Comparison of ENCODE assay signal across 1 cellular context in the genomic region with DNA sequence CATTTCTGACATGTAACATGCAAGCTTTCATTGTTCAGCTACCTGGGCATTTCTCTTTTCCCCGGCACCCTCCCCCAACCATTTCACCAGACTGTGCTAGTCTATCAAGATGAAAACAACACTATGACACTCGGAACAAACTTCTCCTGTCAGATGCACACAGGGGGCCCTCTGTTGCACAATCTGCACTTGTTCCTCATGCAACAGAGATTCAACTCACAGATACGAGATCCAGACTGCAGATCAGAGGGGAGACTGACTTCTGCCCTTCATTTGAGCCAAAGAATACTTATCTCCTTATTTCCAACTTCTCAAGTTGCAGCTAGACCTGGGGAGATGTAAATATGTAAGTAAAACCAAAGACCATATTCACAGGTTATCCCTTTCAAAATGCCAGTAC.
TF ChIP-seq lines count a peak whose summit lies in the region.

No MANE protein-coding gene starts in this region.

TF ChIP-seq in HepG2, 621 proteins besides CTCF, POLR2A, EP300 and RAD21 (continued from another document and continues in another):
- TF ChIP-seq MTF2 (CRISPR knock-in tag; IDR thresholded peaks at IDR 0.05; ENCODE audit: borderline replicate concordance): no peak
- no peak for TF ChIP-seq KMT2B (CRISPR knock-in tag; IDR thresholded peaks at IDR 0.05)
- peak; percentile 44; the same call in 1 of the 2 replicates for TF ChIP-seq ETV5 (CRISPR knock-in tag; IDR thresholded peaks at IDR 0.05; ENCODE audit: borderline replicate concordance)
- TF ChIP-seq, protein P1, sequence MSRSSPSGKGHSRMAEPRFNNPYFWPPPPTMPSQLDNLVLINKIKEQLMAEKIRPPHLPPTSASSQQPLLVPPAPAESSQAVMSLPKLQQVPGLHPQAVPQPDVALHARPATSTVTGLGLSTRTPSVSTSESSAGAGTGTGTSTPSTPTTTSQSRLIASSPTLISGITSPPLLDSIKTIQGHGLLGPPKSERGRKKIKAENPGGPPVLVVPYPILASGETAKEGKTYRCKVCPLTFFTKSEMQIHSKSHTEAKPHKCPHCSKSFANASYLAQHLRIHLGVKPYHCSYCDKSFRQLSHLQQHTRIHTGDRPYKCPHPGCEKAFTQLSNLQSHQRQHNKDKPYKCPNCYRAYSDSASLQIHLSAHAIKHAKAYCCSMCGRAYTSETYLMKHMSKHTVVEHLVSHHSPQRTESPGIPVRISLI (CRISPR knock-in tag; IDR thresholded peaks at IDR 0.05; ENCODE audit: borderline replicate concordance): no peak
- TF ChIP-seq, protein P2, sequence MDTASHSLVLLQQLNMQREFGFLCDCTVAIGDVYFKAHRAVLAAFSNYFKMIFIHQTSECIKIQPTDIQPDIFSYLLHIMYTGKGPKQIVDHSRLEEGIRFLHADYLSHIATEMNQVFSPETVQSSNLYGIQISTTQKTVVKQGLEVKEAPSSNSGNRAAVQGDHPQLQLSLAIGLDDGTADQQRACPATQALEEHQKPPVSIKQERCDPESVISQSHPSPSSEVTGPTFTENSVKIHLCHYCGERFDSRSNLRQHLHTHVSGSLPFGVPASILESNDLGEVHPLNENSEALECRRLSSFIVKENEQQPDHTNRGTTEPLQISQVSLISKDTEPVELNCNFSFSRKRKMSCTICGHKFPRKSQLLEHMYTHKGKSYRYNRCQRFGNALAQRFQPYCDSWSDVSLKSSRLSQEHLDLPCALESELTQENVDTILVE (CRISPR knock-in tag; IDR thresholded peaks at IDR 0.05): peak; percentile 29; the same call in 1 of the 2 replicates
- no peak for TF ChIP-seq ZNF670 (CRISPR knock-in tag; IDR thresholded peaks at IDR 0.05; ENCODE audit: borderline replicate concordance)
- TF ChIP-seq BORCS8-MEF2B (CRISPR knock-in tag; IDR thresholded peaks at IDR 0.05): no peak
- TF ChIP-seq MED13 (CRISPR knock-in tag; IDR thresholded peaks at IDR 0.05): no peak
- TF ChIP-seq, protein P3, sequence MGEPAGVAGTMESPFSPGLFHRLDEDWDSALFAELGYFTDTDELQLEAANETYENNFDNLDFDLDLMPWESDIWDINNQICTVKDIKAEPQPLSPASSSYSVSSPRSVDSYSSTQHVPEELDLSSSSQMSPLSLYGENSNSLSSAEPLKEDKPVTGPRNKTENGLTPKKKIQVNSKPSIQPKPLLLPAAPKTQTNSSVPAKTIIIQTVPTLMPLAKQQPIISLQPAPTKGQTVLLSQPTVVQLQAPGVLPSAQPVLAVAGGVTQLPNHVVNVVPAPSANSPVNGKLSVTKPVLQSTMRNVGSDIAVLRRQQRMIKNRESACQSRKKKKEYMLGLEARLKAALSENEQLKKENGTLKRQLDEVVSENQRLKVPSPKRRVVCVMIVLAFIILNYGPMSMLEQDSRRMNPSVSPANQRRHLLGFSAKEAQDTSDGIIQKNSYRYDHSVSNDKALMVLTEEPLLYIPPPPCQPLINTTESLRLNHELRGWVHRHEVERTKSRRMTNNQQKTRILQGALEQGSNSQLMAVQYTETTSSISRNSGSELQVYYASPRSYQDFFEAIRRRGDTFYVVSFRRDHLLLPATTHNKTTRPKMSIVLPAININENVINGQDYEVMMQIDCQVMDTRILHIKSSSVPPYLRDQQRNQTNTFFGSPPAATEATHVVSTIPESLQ (CRISPR knock-in tag; conservative IDR thresholded peaks at IDR 0.05): no peak
- TF ChIP-seq FOXA1 (IDR thresholded peaks at IDR 0.05): no peak
- TF ChIP-seq FOXA1 (CRISPR knock-in tag; IDR thresholded peaks at IDR 0.05): peak; percentile 15; the same call in 1 of the 2 replicates
- 0 out of 2 replicates have a peak, but pooled peaks have one; percentile 43 for TF ChIP-seq ZNF724P (CRISPR knock-in tag; IDR thresholded peaks at IDR 0.05; ENCODE audit: borderline replicate concordance)
- no peak for TF ChIP-seq RBM39 (IDR thresholded peaks at IDR 0.05; ENCODE audit: low read depth, low read length, poor library complexity, severe bottlenecking)
- TF ChIP-seq ARNT (IDR thresholded peaks at IDR 0.05): no peak
- TF ChIP-seq ZNF678 (CRISPR knock-in tag; IDR thresholded peaks at IDR 0.05): no peak
- TF ChIP-seq ZNF10 (CRISPR knock-in tag; IDR thresholded peaks at IDR 0.05; ENCODE audit: borderline replicate concordance, low read depth): no peak
- no peak for TF ChIP-seq HDAC6 (IDR thresholded peaks at IDR 0.05; ENCODE audit: low read depth, low read length)
- TF ChIP-seq THYN1 (CRISPR knock-in tag; IDR thresholded peaks at IDR 0.05; ENCODE audit: borderline replicate concordance, low read depth): no peak
- TF ChIP-seq, protein P4, sequence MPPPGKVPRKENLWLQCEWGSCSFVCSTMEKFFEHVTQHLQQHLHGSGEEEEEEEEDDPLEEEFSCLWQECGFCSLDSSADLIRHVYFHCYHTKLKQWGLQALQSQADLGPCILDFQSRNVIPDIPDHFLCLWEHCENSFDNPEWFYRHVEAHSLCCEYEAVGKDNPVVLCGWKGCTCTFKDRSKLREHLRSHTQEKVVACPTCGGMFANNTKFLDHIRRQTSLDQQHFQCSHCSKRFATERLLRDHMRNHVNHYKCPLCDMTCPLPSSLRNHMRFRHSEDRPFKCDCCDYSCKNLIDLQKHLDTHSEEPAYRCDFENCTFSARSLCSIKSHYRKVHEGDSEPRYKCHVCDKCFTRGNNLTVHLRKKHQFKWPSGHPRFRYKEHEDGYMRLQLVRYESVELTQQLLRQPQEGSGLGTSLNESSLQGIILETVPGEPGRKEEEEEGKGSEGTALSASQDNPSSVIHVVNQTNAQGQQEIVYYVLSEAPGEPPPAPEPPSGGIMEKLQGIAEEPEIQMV (CRISPR knock-in tag; IDR thresholded peaks at IDR 0.05; ENCODE audit: low read depth): no peak
- peak; percentile 80 for TF ChIP-seq TBX2 (CRISPR knock-in tag; IDR thresholded peaks at IDR 0.05; ENCODE audit: borderline replicate concordance)
- no peak for TF ChIP-seq ZNF274 (CRISPR knock-in tag; IDR thresholded peaks at IDR 0.05)
- no peak for TF ChIP-seq CHD2 (IDR thresholded peaks at IDR 0.05; ENCODE audit: low read depth, low read length)
- no peak for TF ChIP-seq TAF15 (IDR thresholded peaks at IDR 0.05; ENCODE audit: low read depth, low read length, poor library complexity, severe bottlenecking)
- peak; percentile 64 for TF ChIP-seq IRF2 (CRISPR knock-in tag; IDR thresholded peaks at IDR 0.05)
- TF ChIP-seq, protein P5, sequence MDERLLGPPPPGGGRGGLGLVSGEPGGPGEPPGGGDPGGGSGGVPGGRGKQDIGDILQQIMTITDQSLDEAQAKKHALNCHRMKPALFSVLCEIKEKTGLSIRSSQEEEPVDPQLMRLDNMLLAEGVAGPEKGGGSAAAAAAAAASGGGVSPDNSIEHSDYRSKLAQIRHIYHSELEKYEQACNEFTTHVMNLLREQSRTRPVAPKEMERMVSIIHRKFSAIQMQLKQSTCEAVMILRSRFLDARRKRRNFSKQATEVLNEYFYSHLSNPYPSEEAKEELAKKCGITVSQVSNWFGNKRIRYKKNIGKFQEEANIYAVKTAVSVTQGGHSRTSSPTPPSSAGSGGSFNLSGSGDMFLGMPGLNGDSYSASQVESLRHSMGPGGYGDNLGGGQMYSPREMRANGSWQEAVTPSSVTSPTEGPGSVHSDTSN (CRISPR knock-in tag; IDR thresholded peaks at IDR 0.05): no peak
- no peak for TF ChIP-seq ZNF354B (CRISPR knock-in tag; IDR thresholded peaks at IDR 0.05)
- TF ChIP-seq, protein P6, sequence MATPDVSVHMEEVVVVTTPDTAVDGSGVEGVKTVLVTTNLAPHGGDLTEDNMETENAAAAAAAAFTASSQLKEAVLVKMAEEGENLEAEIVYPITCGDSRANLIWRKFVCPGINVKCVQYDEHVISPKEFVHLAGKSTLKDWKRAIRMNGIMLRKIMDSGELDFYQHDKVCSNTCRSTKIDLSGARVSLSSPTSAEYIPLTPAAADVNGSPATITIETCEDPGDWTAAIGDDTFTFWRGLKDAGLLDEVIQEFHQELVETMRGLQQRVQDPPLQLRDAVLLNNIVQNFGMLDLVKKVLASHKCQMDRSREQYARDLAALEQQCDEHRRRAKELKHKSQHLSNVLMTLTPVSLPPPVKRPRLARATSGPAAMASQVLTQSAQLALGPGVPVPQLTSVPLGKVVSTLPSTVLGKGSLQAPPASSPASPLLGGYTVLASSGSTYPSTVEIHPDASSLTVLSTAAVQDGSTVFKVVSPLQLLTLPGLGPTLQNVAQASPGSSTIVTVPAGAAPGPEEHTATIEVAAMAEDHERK (CRISPR knock-in tag; IDR thresholded peaks at IDR 0.05; ENCODE audit: low read depth): no peak
- peak; percentile 63; the same call in 1 of the 2 replicates for TF ChIP-seq ERF (CRISPR knock-in tag; IDR thresholded peaks at IDR 0.05)
- no peak for TF ChIP-seq ZNF264 (CRISPR knock-in tag; IDR thresholded peaks at IDR 0.05)
- TF ChIP-seq NFIB (CRISPR knock-in tag; IDR thresholded peaks at IDR 0.05; ENCODE audit: borderline replicate concordance): no peak
- no peak for TF ChIP-seq REXO4 (CRISPR knock-in tag; IDR thresholded peaks at IDR 0.05; ENCODE audit: borderline replicate concordance)
- TF ChIP-seq, protein P7, sequence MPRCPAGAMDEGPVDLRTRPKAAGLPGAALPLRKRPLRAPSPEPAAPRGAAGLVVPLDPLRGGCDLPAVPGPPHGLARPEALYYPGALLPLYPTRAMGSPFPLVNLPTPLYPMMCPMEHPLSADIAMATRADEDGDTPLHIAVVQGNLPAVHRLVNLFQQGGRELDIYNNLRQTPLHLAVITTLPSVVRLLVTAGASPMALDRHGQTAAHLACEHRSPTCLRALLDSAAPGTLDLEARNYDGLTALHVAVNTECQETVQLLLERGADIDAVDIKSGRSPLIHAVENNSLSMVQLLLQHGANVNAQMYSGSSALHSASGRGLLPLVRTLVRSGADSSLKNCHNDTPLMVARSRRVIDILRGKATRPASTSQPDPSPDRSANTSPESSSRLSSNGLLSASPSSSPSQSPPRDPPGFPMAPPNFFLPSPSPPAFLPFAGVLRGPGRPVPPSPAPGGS (CRISPR knock-in tag; IDR thresholded peaks at IDR 0.05): peak; percentile 22; the same call in 1 of the 2 replicates
- no peak for TF ChIP-seq ZNF33B (CRISPR knock-in tag; IDR thresholded peaks at IDR 0.05)
- TF ChIP-seq SRY (CRISPR knock-in tag; IDR thresholded peaks at IDR 0.05): no peak
- TF ChIP-seq THAP11 (CRISPR knock-in tag; IDR thresholded peaks at IDR 0.05): peak; percentile 48; the same call in 1 of the 2 replicates
- no peak for TF ChIP-seq RNF2 (conservative IDR thresholded peaks at IDR 0.05; ENCODE audit: low read depth)
- no peak for TF ChIP-seq ZNF496 (CRISPR knock-in tag; IDR thresholded peaks at IDR 0.05; ENCODE audit: insufficient replicate concordance)
- no peak for TF ChIP-seq ATF1 (CRISPR knock-in tag; IDR thresholded peaks at IDR 0.05)
- no peak for TF ChIP-seq KLF9 (CRISPR knock-in tag; IDR thresholded peaks at IDR 0.05; ENCODE audit: low read depth)
- TF ChIP-seq TARDBP (CRISPR knock-in tag; IDR thresholded peaks at IDR 0.05): peak; percentile 75; the same call in 1 of the 2 replicates
- TF ChIP-seq, protein P8, sequence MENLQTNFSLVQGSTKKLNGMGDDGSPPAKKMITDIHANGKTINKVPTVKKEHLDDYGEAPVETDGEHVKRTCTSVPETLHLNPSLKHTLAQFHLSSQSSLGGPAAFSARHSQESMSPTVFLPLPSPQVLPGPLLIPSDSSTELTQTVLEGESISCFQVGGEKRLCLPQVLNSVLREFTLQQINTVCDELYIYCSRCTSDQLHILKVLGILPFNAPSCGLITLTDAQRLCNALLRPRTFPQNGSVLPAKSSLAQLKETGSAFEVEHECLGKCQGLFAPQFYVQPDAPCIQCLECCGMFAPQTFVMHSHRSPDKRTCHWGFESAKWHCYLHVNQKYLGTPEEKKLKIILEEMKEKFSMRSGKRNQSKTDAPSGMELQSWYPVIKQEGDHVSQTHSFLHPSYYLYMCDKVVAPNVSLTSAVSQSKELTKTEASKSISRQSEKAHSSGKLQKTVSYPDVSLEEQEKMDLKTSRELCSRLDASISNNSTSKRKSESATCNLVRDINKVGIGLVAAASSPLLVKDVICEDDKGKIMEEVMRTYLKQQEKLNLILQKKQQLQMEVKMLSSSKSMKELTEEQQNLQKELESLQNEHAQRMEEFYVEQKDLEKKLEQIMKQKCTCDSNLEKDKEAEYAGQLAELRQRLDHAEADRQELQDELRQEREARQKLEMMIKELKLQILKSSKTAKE (CRISPR knock-in tag; IDR thresholded peaks at IDR 0.05; ENCODE audit: borderline replicate concordance): peak; percentile 83
- TF ChIP-seq, protein P9, sequence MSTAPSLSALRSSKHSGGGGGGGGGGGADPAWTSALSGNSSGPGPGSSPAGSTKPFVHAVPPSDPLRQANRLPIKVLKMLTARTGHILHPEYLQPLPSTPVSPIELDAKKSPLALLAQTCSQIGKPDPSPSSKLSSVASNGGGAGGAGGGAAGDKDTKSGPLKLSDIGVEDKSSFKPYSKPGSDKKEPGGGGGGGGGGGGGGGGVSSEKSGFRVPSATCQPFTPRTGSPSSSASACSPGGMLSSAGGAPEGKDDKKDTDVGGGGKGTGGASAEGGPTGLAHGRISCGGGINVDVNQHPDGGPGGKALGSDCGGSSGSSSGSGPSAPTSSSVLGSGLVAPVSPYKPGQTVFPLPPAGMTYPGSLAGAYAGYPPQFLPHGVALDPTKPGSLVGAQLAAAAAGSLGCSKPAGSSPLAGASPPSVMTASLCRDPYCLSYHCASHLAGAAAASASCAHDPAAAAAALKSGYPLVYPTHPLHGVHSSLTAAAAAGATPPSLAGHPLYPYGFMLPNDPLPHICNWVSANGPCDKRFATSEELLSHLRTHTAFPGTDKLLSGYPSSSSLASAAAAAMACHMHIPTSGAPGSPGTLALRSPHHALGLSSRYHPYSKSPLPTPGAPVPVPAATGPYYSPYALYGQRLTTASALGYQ (CRISPR knock-in tag; IDR thresholded peaks at IDR 0.05): peak; percentile 71; the same call in 1 of the 2 replicates
- TF ChIP-seq ZNF441 (CRISPR knock-in tag; IDR thresholded peaks at IDR 0.05; ENCODE audit: borderline replicate concordance): peak; percentile 54; the same call in 1 of the 2 replicates
- no peak for TF ChIP-seq ZNF781 (CRISPR knock-in tag; IDR thresholded peaks at IDR 0.05; ENCODE audit: borderline replicate concordance, not compliant biosample characterization)
- TF ChIP-seq SMAD9 (CRISPR knock-in tag; IDR thresholded peaks at IDR 0.05): no peak
- no peak for TF ChIP-seq PHF21A (CRISPR knock-in tag; IDR thresholded peaks at IDR 0.05)
- TF ChIP-seq SMAD1 (CRISPR knock-in tag; IDR thresholded peaks at IDR 0.05; ENCODE audit: borderline replicate concordance, low read depth): no peak
- no peak for TF ChIP-seq ZSCAN25 (CRISPR knock-in tag; IDR thresholded peaks at IDR 0.05)
- no peak for TF ChIP-seq HNRNPK (IDR thresholded peaks at IDR 0.05; ENCODE audit: low read depth, low read length, poor library complexity, severe bottlenecking)
- no peak for TF ChIP-seq ZNF563 (CRISPR knock-in tag; IDR thresholded peaks at IDR 0.05)
- peak; percentile 76 for TF ChIP-seq FOSL2 (CRISPR knock-in tag; IDR thresholded peaks at IDR 0.05)
- no peak for TF ChIP-seq NPAS2 (CRISPR knock-in tag; IDR thresholded peaks at IDR 0.05; ENCODE audit: borderline replicate concordance)
- TF ChIP-seq KDM6A (CRISPR knock-in tag; IDR thresholded peaks at IDR 0.05; ENCODE audit: low read depth): peak; percentile 55; the same call in 1 of the 2 replicates
- TF ChIP-seq NCOA1 (CRISPR knock-in tag; IDR thresholded peaks at IDR 0.05): no peak
